ENCODE assay signal across 22 cellular contexts in genomic region chr1:192852001-192852400, GRCh38.
"Had no signal": no experiment of that assay in that cellular context is flagged by ENCODE, and none has a peak within 500 bp of the region (broad histone marks: within the 10 kb centered on the region; RNA-seq: fewer than 3 reads in every experiment).

No MANE protein-coding gene starts in this region.

- DNase-seq: activated CD4-positive, alpha-beta T cell treated with anti-CD3 and anti-CD28 coated beads, Interleukin-2, amount 50 U/mL, for 1 hour; activated CD8-positive, alpha-beta memory T cell treated with anti-CD3 and anti-CD28 coated beads for 24 hours; activated naive CD4-positive, alpha-beta T cell treated with anti-CD3 and anti-CD28 coated beads for 36 hours; cerebellar nuclear complex; effector CD8-positive, alpha-beta T cell; foreskin fibroblast; glutamatergic neuron; hypothalamus; left ventricle myocardium superior; mesenchymal stem cell; natural killer cell; nucleus accumbens; posterior cingulate gyrus; stimulated activated CD4-positive, alpha-beta T cell treated with anti-CD3 and anti-CD28 coated beads, Interleukin-4, amount 100 ng/mL, for 4 hours; stimulated activated CD8-positive, alpha-beta memory T cell treated with anti-CD3 and anti-CD28 coated beads, Interleukin-4, amount 100 ng/mL, for 48 hours; stimulated activated naive CD4-positive, alpha-beta T cell treated with Interleukin-2 at 50 U/mL for 16 hours had no signal

- H3K4me3 ChIP-seq: ascending aorta, breast epithelium, right atrium auricular region, skin epidermis, suprapubic skin had no signal

- H3K9me3 ChIP-seq: ascending aorta, breast epithelium, right atrium auricular region, suprapubic skin had no signal

- H3K4me1 ChIP-seq: breast epithelium, right atrium auricular region, suprapubic skin had no signal

- H3K36me3 ChIP-seq: ascending aorta, breast epithelium, right atrium auricular region, suprapubic skin had no signal

- H3K27me3 ChIP-seq: ascending aorta, breast epithelium, right atrium auricular region, suprapubic skin had no signal

- ATAC-seq: activated CD4-positive, CD25-positive, alpha-beta regulatory T cell treated with anti-CD3 and anti-CD28 coated beads, Interleukin-2, amount 50 U/mL, for 24 hours; natural killer cell had no signal

- H3K27ac ChIP-seq: ascending aorta, breast epithelium, skin epidermis, suprapubic skin had no signal
